Comparison of ENCODE assay signal across 12 cellular contexts in genomic region chr19:35029275-35029736, GRCh38. TPM values are rescaled to one million over a fixed set of nuclear protein-coding genes. Genes with fewer than 3 reads are reported as not detected.
DNase-seq lines count a peak whose midpoint lies in the region; ATAC-seq, FAIRE-seq and TF ChIP-seq lines count a peak whose summit lies in the region.
"Not testable (repeated sequence)": the region's sequence is repeated elsewhere in the genome, so short reads cannot be mapped to it uniquely, and the experiment has no call there.
"Had no signal": no experiment of that assay in that cellular context is flagged by ENCODE, and none has a peak within 500 bp of the region (broad histone marks: within the 10 kb centered on the region; RNA-seq: fewer than 3 reads in every experiment).

No MANE protein-coding gene starts in this region.

- not testable (repeated sequence) for ATAC-seq in A549; DND-41 (ENCODE audit: insufficient read depth, low read depth); K562; stimulated activated naive B cell treated with anti-CD40 and anti-IgM and Interleukin-4, amounts not matched to agents 10 μg/mL and 1 μg/mL and 100 μg/mL, for 72 hours (replicated peaks)

- peaks cover 26% of the 10 kb centered on the region for H3K27me3 Mint-ChIP-seq in T-helper 1 cell treated with Interleukin-12 subunit alpha and Interleukin-12 subunit beta and Interleukin-4 antibody, amounts not matched to agents 30 μg/mL and 1 μg/mL, for 36 hours (ENCODE audit: low read depth)
- peaks cover 19% of the 10 kb centered on the region for H3K27me3 Mint-ChIP-seq in activated T-helper 1 cell treated with anti-CD3 and anti-CD28 coated beads, Interleukin-12 subunit alpha, Interleukin-12 subunit beta, Interleukin-2, Interleukin-4 antibody, amounts not matched to agents 30 ng/mL and 10 ng/mL and 1 ng/mL, durations not matched to agents 14 hours and 24 hours and 36 hours (ENCODE audit: insufficient read depth)
- peaks cover 51% of the 10 kb centered on the region for H3K27me3 Mint-ChIP-seq in nephron (ENCODE audit: low read depth)
- peaks cover 30 to 42% of the 10 kb centered on the region in 2 donors for H3K27me3 Mint-ChIP-seq in stimulated activated naive B cell treated with anti-CD40 and anti-IgM and Interleukin-4, amounts not matched to agents 10 μg/mL and 1 μg/mL and 100 μg/mL, for 72 hours

- not testable (repeated sequence) for H3K9me3 Mint-ChIP-seq in T-helper 1 cell treated with Interleukin-12 subunit alpha and Interleukin-12 subunit beta and Interleukin-4 antibody, amounts not matched to agents 30 μg/mL and 1 μg/mL, for 36 hours; activated T-helper 1 cell treated with anti-CD3 and anti-CD28 coated beads, Interleukin-12 subunit alpha, Interleukin-12 subunit beta, Interleukin-2, Interleukin-4 antibody, amounts not matched to agents 30 ng/mL and 10 ng/mL and 1 ng/mL, durations not matched to agents 14 hours and 24 hours and 36 hours; nephron; stimulated activated naive B cell treated with anti-CD40 and anti-IgM and Interleukin-4, amounts not matched to agents 10 μg/mL and 1 μg/mL and 100 μg/mL, for 72 hours

- not testable (repeated sequence) for H3K27ac Mint-ChIP-seq in T-helper 1 cell treated with Interleukin-12 subunit alpha and Interleukin-12 subunit beta and Interleukin-4 antibody, amounts not matched to agents 30 μg/mL and 1 μg/mL, for 36 hours; activated T-helper 1 cell treated with anti-CD3 and anti-CD28 coated beads, Interleukin-12 subunit alpha, Interleukin-12 subunit beta, Interleukin-2, Interleukin-4 antibody, amounts not matched to agents 30 ng/mL and 10 ng/mL and 1 ng/mL, durations not matched to agents 14 hours and 24 hours and 36 hours; nephron
- peak overlapping the region; percentile 20 for H3K27ac Mint-ChIP-seq in stimulated activated naive B cell treated with anti-CD40 and anti-IgM and Interleukin-4, amounts not matched to agents 10 μg/mL and 1 μg/mL and 100 μg/mL, for 72 hours

- H3K9me1 ChIP-seq in K562 (ENCODE audit: control insufficient read depth, insufficient read depth, low read length) = not testable (repeated sequence)

- not testable (repeated sequence) for TF ChIP-seq RAD21 in A549 (conservative IDR thresholded peaks at IDR 0.05 in 1 of 2, IDR thresholded peaks at IDR 0.05 in 1 of 2); K562 (CRISPR knock-in tag; conservative IDR thresholded peaks at IDR 0.05 in 1 of 2, IDR thresholded peaks at IDR 0.05 in 1 of 2)

- not testable (repeated sequence) for TF ChIP-seq EP300 in A549 (IDR thresholded peaks at IDR 0.05); K562 (IDR thresholded peaks at IDR 0.05; ENCODE audit: low read length)

- H2AFZ ChIP-seq in DND-41 (ENCODE audit: low read depth, low read length); K562 (ENCODE audit: low read depth, low read length); hepatocyte: not testable (repeated sequence)

- peaks cover 16% of the 10 kb centered on the region for H3K27me3 ChIP-seq in DND-41 (ENCODE audit: insufficient read depth, low read length, poor library complexity)
- peaks cover 2 to 17% of the 10 kb centered on the region in 2 experiments; a peak in 1 of 5 replicates for H3K27me3 ChIP-seq in K562 (ENCODE audit: control insufficient read depth in 2 of 2, insufficient read depth in 2 of 2, low read length in 2 of 2)
- peaks cover 28% of the 10 kb centered on the region for H3K27me3 ChIP-seq in hepatocyte

- POLR2A ChIA-PET in A549 (lab: Yijun Ruan, JAX) = interaction anchor here (1.5 to 5.3 kb wide), 3 partner anchors 12 to 28 kb away, joined by 4 to 45 read pairs (median 8); no protein-coding TSS in a partner anchor
- POLR2A ChIA-PET in K562 (lab: Yijun Ruan, JAX) = not testable (repeated sequence)

- not testable (repeated sequence) for TF ChIP-seq CTCF in A549 (IDR thresholded peaks at IDR 0.05); DND-41 (IDR thresholded peaks at IDR 0.05; ENCODE audit: borderline replicate concordance, extremely low read depth, low read length, poor library complexity, severe bottlenecking); K562 (IDR thresholded peaks at IDR 0.05 in 2 of 3, conservative IDR thresholded peaks at IDR 0.05 in 1 of 3; ENCODE audit: insufficient read depth in 2 of 3, low read depth in 1 of 3, low read length in 3 of 3); hepatocyte (IDR thresholded peaks at IDR 0.05; ENCODE audit: poor library complexity); nephron (IDR thresholded peaks at IDR 0.05; ENCODE audit: unreplicated experiment in 3 of 3)

- peak overlapping the region; percentile 73 for H3K4me3 ChIP-seq in A549
- not testable (repeated sequence) for H3K4me3 ChIP-seq in DND-41 (ENCODE audit: low read depth in 1 of 2, low read length in 2 of 2); K562; hepatocyte

- intact Hi-C loops in activated T-helper 1 cell treated with anti-CD3 and anti-CD28 coated beads, Interleukin-12 subunit alpha, Interleukin-12 subunit beta, Interleukin-2, Interleukin-4 antibody, amounts not matched to agents 30 ng/mL and 10 ng/mL and 1 ng/mL, durations not matched to agents 14 hours and 24 hours and 36 hours (cut with micrococcal nuclease); K562 (cut with micrococcal nuclease): not testable (repeated sequence)

- not testable (repeated sequence) for BruUV-seq in K562 (replicated peaks; lab: Mats Ljungman, UMichigan)

- H4K20me1 ChIP-seq in DND-41 (ENCODE audit: insufficient read depth, low read length) = peaks cover 30% of the 10 kb centered on the region
- H4K20me1 ChIP-seq in K562 (replicated peaks; ENCODE audit: control insufficient read depth, insufficient read depth, low read length); hepatocyte (ENCODE audit: insufficient read depth, poor library complexity, severe bottlenecking): not testable (repeated sequence)

- peak overlapping the region; percentile 58 for H3K4me3 Mint-ChIP-seq in T-helper 1 cell treated with Interleukin-12 subunit alpha and Interleukin-12 subunit beta and Interleukin-4 antibody, amounts not matched to agents 30 μg/mL and 1 μg/mL, for 36 hours
- peak overlapping the region; percentile 33 for H3K4me3 Mint-ChIP-seq in activated T-helper 1 cell treated with anti-CD3 and anti-CD28 coated beads, Interleukin-12 subunit alpha, Interleukin-12 subunit beta, Interleukin-2, Interleukin-4 antibody, amounts not matched to agents 30 ng/mL and 10 ng/mL and 1 ng/mL, durations not matched to agents 14 hours and 24 hours and 36 hours
- peak overlapping the region; percentile 68 to 78 (median 72) for H3K4me3 Mint-ChIP-seq in nephron
- peak overlapping the region; percentile 62 to 68 for H3K4me3 Mint-ChIP-seq in stimulated activated naive B cell treated with anti-CD40 and anti-IgM and Interleukin-4, amounts not matched to agents 10 μg/mL and 1 μg/mL and 100 μg/mL, for 72 hours

- CTCF ChIA-PET in A549 (lab: Yijun Ruan, JAX) = interaction anchor here (0.8 to 48.0 kb wide), 4 partner anchors 8 to 40 kb away, joined by 3 to 1860 read pairs (median 95); partner anchors contain the start of genes GRAMD1A and ZNF792
- CTCF ChIA-PET in K562 (lab: Yijun Ruan, JAX; ENCODE audit: low intra/inter-chr PET ratio) = not testable (repeated sequence)

- not testable (repeated sequence) for DNase-seq in A549 (ENCODE audit: low read depth in 1 of 2, low spot score in 1 of 2); DND-41; activated T-helper 1 cell treated with anti-CD3 and anti-CD28 coated beads, Interleukin-12 subunit alpha, Interleukin-12 subunit beta, Interleukin-2, Interleukin-4 antibody, amounts not matched to agents 30 ng/mL and 10 ng/mL and 1 ng/mL, durations not matched to agents 14 hours and 24 hours and 36 hours (ENCODE audit: low spot score); K562 (ENCODE audit: extremely low read depth in 1 of 4, low spot score in 3 of 4); hepatocyte (ENCODE audit: low spot score); stimulated activated naive B cell treated with anti-CD40 and anti-IgM and Interleukin-4, amounts not matched to agents 10 μg/mL and 1 μg/mL and 100 μg/mL, for 72 hours

- H3K4me2 ChIP-seq in A549 (peak overlapping the region; percentile 96), DND-41 (ENCODE audit: insufficient read depth, low read length) (peak overlapping the region; percentile 61; the same call in 1 of the 2 replicates), hepatocyte (peak overlapping the region; percentile 95)
- not testable (repeated sequence) for H3K4me2 ChIP-seq in K562 (ENCODE audit: insufficient read depth, low read length)

- H3K27ac ChIP-seq in A549 = peak overlapping the region; percentile 77 to 91
- H3K27ac ChIP-seq in DND-41 (ENCODE audit: low read length); K562 (ENCODE audit: extremely low read depth, low read depth, low read length); hepatocyte: not testable (repeated sequence)

- not testable (repeated sequence) for TF ChIP-seq POLR2A in A549 (IDR thresholded peaks at IDR 0.05; ENCODE audit: low read length); K562 (conservative IDR thresholded peaks at IDR 0.05)

- not testable (repeated sequence) for H3K4me1 Mint-ChIP-seq in T-helper 1 cell treated with Interleukin-12 subunit alpha and Interleukin-12 subunit beta and Interleukin-4 antibody, amounts not matched to agents 30 μg/mL and 1 μg/mL, for 36 hours (ENCODE audit: low read depth); activated T-helper 1 cell treated with anti-CD3 and anti-CD28 coated beads, Interleukin-12 subunit alpha, Interleukin-12 subunit beta, Interleukin-2, Interleukin-4 antibody, amounts not matched to agents 30 ng/mL and 10 ng/mL and 1 ng/mL, durations not matched to agents 14 hours and 24 hours and 36 hours (ENCODE audit: low read depth); nephron; stimulated activated naive B cell treated with anti-CD40 and anti-IgM and Interleukin-4, amounts not matched to agents 10 μg/mL and 1 μg/mL and 100 μg/mL, for 72 hours

- in situ Hi-C loops in K562 (cut with MboI) = not testable (repeated sequence)

- H3K36me3 Mint-ChIP-seq in T-helper 1 cell treated with Interleukin-12 subunit alpha and Interleukin-12 subunit beta and Interleukin-4 antibody, amounts not matched to agents 30 μg/mL and 1 μg/mL, for 36 hours (ENCODE audit: low read depth) = not testable (repeated sequence)
- H3K36me3 Mint-ChIP-seq in activated T-helper 1 cell treated with anti-CD3 and anti-CD28 coated beads, Interleukin-12 subunit alpha, Interleukin-12 subunit beta, Interleukin-2, Interleukin-4 antibody, amounts not matched to agents 30 ng/mL and 10 ng/mL and 1 ng/mL, durations not matched to agents 14 hours and 24 hours and 36 hours (ENCODE audit: low read depth) = peaks cover 19% of the 10 kb centered on the region
- H3K36me3 Mint-ChIP-seq in nephron (ENCODE audit: low read depth) = peaks cover 27% of the 10 kb centered on the region
- H3K36me3 Mint-ChIP-seq in stimulated activated naive B cell treated with anti-CD40 and anti-IgM and Interleukin-4, amounts not matched to agents 10 μg/mL and 1 μg/mL and 100 μg/mL, for 72 hours = peaks cover 24 to 30% of the 10 kb centered on the region in 2 donors

- H3K79me2 ChIP-seq in DND-41 (ENCODE audit: insufficient read depth, low read length); K562 (ENCODE audit: control insufficient read depth, insufficient read depth, low read length); hepatocyte: not testable (repeated sequence)

- not testable (repeated sequence) for H3K9me3 ChIP-seq in A549; DND-41 (ENCODE audit: insufficient read depth, low read length, severe bottlenecking); K562 (replicated peaks; ENCODE audit: control insufficient read depth, insufficient read depth, low read depth, low read length); hepatocyte (ENCODE audit: low read depth)

- H3K9ac ChIP-seq in DND-41 (ENCODE audit: low read depth, low read length); K562 (ENCODE audit: insufficient read depth in 1 of 2, low read depth in 2 of 2, low read length in 2 of 2): not testable (repeated sequence)

- peak; percentile 78 for FAIRE-seq in A549 (lab: Jason Lieb, UNC)
- FAIRE-seq in K562 (lab: Jason Lieb, UNC) = not testable (repeated sequence)

- peaks cover 41% of the 10 kb centered on the region for H3K36me3 ChIP-seq in DND-41 (ENCODE audit: insufficient read depth, low read length)
- H3K36me3 ChIP-seq in K562 (ENCODE audit: control insufficient read depth, insufficient read depth, low read length) = peaks cover 38% of the 10 kb centered on the region
- H3K36me3 ChIP-seq in hepatocyte (replicated peaks; ENCODE audit: insufficient read depth, low read depth) = not testable (repeated sequence)

- H3K9me2 ChIP-seq in hepatocyte (replicated peaks; ENCODE audit: insufficient read depth) = not testable (repeated sequence)

- H3K4me1 ChIP-seq in A549 (peaks cover 12% of the 10 kb centered on the region), K562 (replicated peaks in 1 of 2; ENCODE audit: control insufficient read depth in 2 of 2, insufficient read depth in 2 of 2, low read length in 2 of 2) (peaks cover 0 to 25% of the 10 kb centered on the region in 2 experiments; a peak in 4 of 5 replicates)
- H3K4me1 ChIP-seq in DND-41 (ENCODE audit: insufficient read depth, low read length); hepatocyte (ENCODE audit: insufficient read depth): not testable (repeated sequence)

- 67% methylated on average over 11 of the region's 11 CpGs for WGBS in A549 (ENCODE audit: missing lambda C conversion rate)
- WGBS in K562 (ENCODE audit: insufficient coverage, low coverage, missing lambda C conversion rate) = 80% methylated on average over 7 of the region's 11 CpGs
- WGBS in hepatocyte (ENCODE audit: low lambda C conversion rate, missing lambda C conversion rate) = 71% methylated on average over 11 of the region's 11 CpGs

RNA-seq across cellular contexts. Expression of gene SCN1B, which starts 1.0 kb away (rescaled TPM):
- 11.0 and 12.8 TPM in 2 replicates for polyA plus RNA-seq in A549 (2011; rRNA removed)
- 14.1 and 15.1 TPM in 2 replicates for polyA plus RNA-seq in A549 (2012; cell fraction: cytosol; rRNA removed)
- polyA plus RNA-seq in A549 (2012; cell fraction: nucleus; rRNA removed) = 21.3 and 22.5 TPM in 2 replicates
- polyA plus RNA-seq in A549 (2017; fragmentation: RNase III; extraction: RNeasy Plus Mini Kit Qiagen cat#74134 plus additional on column Dnase treatment) = 10.3 to 11.4 TPM (median 11.3 TPM) in 3 replicates
- 7.9 and 12.7 TPM in 2 replicates for polyA minus RNA-seq in A549 (2011; rRNA and poly(A)+ RNA removed)
- 1.1 and 1.2 TPM in 2 replicates for total RNA-seq in activated T-helper 1 cell treated with anti-CD3 and anti-CD28 coated beads, Interleukin-12 subunit alpha, Interleukin-12 subunit beta, Interleukin-2, Interleukin-4 antibody, amounts not matched to agents 30 ng/mL and 10 ng/mL and 1 ng/mL, durations not matched to agents 14 hours and 24 hours and 36 hours
- 6.3 and 14.6 TPM in 2 replicates for total RNA-seq in K562 (2011; cell fraction: chromatin; rRNA removed; ENCODE audit: low replicate concordance)
- 7.7 and 7.9 TPM in 2 replicates for total RNA-seq in K562 (2011; cell fraction: nucleolus; rRNA removed)
- total RNA-seq in K562 (2011; cell fraction: nucleoplasm; rRNA removed) = 8.3 and 13.4 TPM in 2 replicates
- 0.91 and 1.6 TPM in 2 replicates for total RNA-seq in K562 (2014; rRNA removed)
- total RNA-seq in K562 (2014; rRNA removed; fragmentation: Illumina TruSeq; extraction: Trizol) = 0.51 and 0.80 TPM in 2 replicates
- total RNA-seq in K562 (2015; rRNA removed; fragmentation: Illumina TruSeq; extraction: Trizol) = 0.91 and 1.2 TPM in 2 replicates
- 1.8 TPM in 2 replicates for total RNA-seq in K562 (2021)
- polyA plus RNA-seq in K562 (2011; rRNA removed) = 2.5 and 4.2 TPM in 2 replicates
- polyA plus RNA-seq in K562 (2011; cell fraction: cytosol; rRNA removed) = 2.3 and 2.6 TPM in 2 replicates
- polyA plus RNA-seq in K562 (2011; cell fraction: nucleus; rRNA removed) = 9.1 and 10.0 TPM in 2 replicates
- 1.4 and 3.7 TPM in 2 replicates for polyA plus RNA-seq in K562 (2012)
- 0.79 and 1.0 TPM in 2 replicates for polyA plus RNA-seq in K562 (2014; fragmentation: Illumina TruSeq; extraction: Trizol)
- polyA plus RNA-seq in K562 (2014; fragmentation: Nextera tagmentation; extraction: Ambion mirVana) = under 1 TPM; 0.03 to 0.06 TPM
- 1.2 and 2.1 TPM in 2 replicates for polyA plus RNA-seq in K562 (2014; rRNA removed)
- polyA minus RNA-seq in K562 (2011; rRNA and poly(A)+ RNA removed) = 1.1 and 2.6 TPM in 2 replicates
- polyA minus RNA-seq in K562 (2011; cell fraction: cytosol; rRNA and poly(A)+ RNA removed) = 1.2 and 1.5 TPM in 2 replicates
- polyA minus RNA-seq in K562 (2011; cell fraction: nucleus; rRNA and poly(A)+ RNA removed) = 1.6 and 2.2 TPM in 2 replicates
- 0.20 and 0.60 TPM in 2 replicates for total RNA-seq in hepatocyte
- polyA plus RNA-seq in hepatocyte = 2.5 and 3.1 TPM in 2 replicates

RNA-seq across cellular contexts. Expression of gene HPN, which starts 12.2 kb away (rescaled TPM):
- 0.08 and 0.09 TPM in 2 replicates for polyA plus RNA-seq in A549 (2011; rRNA removed)
- 0.04 TPM in 2 replicates for polyA plus RNA-seq in A549 (2012; cell fraction: cytosol; rRNA removed)
- 0.47 and 0.66 TPM in 2 replicates for polyA plus RNA-seq in A549 (2012; cell fraction: nucleus; rRNA removed)
- 0.04 to 0.12 TPM (median 0.06 TPM) in 3 replicates for polyA plus RNA-seq in A549 (2017; fragmentation: RNase III; extraction: RNeasy Plus Mini Kit Qiagen cat#74134 plus additional on column Dnase treatment)
- not detected in 2 replicates for polyA minus RNA-seq in A549 (2011; rRNA and poly(A)+ RNA removed)
- total RNA-seq in activated T-helper 1 cell treated with anti-CD3 and anti-CD28 coated beads, Interleukin-12 subunit alpha, Interleukin-12 subunit beta, Interleukin-2, Interleukin-4 antibody, amounts not matched to agents 30 ng/mL and 10 ng/mL and 1 ng/mL, durations not matched to agents 14 hours and 24 hours and 36 hours = not detected in 2 replicates
- 0.30 and 0.74 TPM in 2 replicates for total RNA-seq in K562 (2011; cell fraction: chromatin; rRNA removed; ENCODE audit: low replicate concordance)
- 0.26 and 0.67 TPM in 2 replicates for total RNA-seq in K562 (2011; cell fraction: nucleolus; rRNA removed)
- 0.59 and 0.99 TPM in 2 replicates for total RNA-seq in K562 (2011; cell fraction: nucleoplasm; rRNA removed)
- total RNA-seq in K562 (2014; rRNA removed) = not detected in 2 replicates
- not detected in 2 replicates for total RNA-seq in K562 (2014; rRNA removed; fragmentation: Illumina TruSeq; extraction: Trizol)
- total RNA-seq in K562 (2015; rRNA removed; fragmentation: Illumina TruSeq; extraction: Trizol) = 0.15 TPM in 1 of 2 replicates, not detected in the other
- total RNA-seq in K562 (2021) = 0.20 and 0.36 TPM in 2 replicates
- 0.10 and 0.11 TPM in 2 replicates for polyA plus RNA-seq in K562 (2011; rRNA removed)
- 0.09 and 0.12 TPM in 2 replicates for polyA plus RNA-seq in K562 (2011; cell fraction: cytosol; rRNA removed)
- 0.63 and 1.3 TPM in 2 replicates for polyA plus RNA-seq in K562 (2011; cell fraction: nucleus; rRNA removed)
- 0.10 and 1.7 TPM in 2 replicates for polyA plus RNA-seq in K562 (2012)
- polyA plus RNA-seq in K562 (2014; fragmentation: Illumina TruSeq; extraction: Trizol) = not detected in 2 replicates
- not detected for polyA plus RNA-seq in K562 (2014; fragmentation: Nextera tagmentation; extraction: Ambion mirVana)
- not detected in 2 replicates for polyA plus RNA-seq in K562 (2014; rRNA removed)
- not detected in 2 replicates for polyA minus RNA-seq in K562 (2011; rRNA and poly(A)+ RNA removed)
- polyA minus RNA-seq in K562 (2011; cell fraction: cytosol; rRNA and poly(A)+ RNA removed) = not detected in 2 replicates
- polyA minus RNA-seq in K562 (2011; cell fraction: nucleus; rRNA and poly(A)+ RNA removed) = 0.27 and 0.56 TPM in 2 replicates
- total RNA-seq in hepatocyte = 150 and 162 TPM in 2 replicates
- polyA plus RNA-seq in hepatocyte = 206 and 241 TPM in 2 replicates
- total RNA-seq: activated CD8-positive, alpha-beta T cell treated with anti-CD3 and anti-CD28 coated beads, Interleukin-2, amount 10 ng/mL, durations not matched to agents 7 days and 5 days; dermis microvascular lymphatic vessel endothelial cell; endothelial cell of umbilical vein; frontal cortex had no signal

RNA-seq across cellular contexts. Expression of gene GRAMD1A, which starts 29.2 kb away (rescaled TPM):
- polyA plus RNA-seq in A549 (2011; rRNA removed) (184 and 221 TPM in 2 replicates), A549 (2017; fragmentation: RNase III; extraction: RNeasy Plus Mini Kit Qiagen cat#74134 plus additional on column Dnase treatment) (104 to 131 TPM (median 128 TPM) in 3 replicates), K562 (2011; rRNA removed) (39.4 and 54.3 TPM in 2 replicates), K562 (2014; fragmentation: Illumina TruSeq; extraction: Trizol) (38.5 and 54.1 TPM in 2 replicates), K562 (2014; fragmentation: Nextera tagmentation; extraction: Ambion mirVana) (1 to 10 TPM; 1.4 to 1.7 TPM), K562 (2014; rRNA removed) (61.7 and 63.8 TPM in 2 replicates), hepatocyte (80.2 and 92.4 TPM in 2 replicates)
- 170 and 209 TPM in 2 replicates for polyA plus RNA-seq in A549 (2012; cell fraction: cytosol; rRNA removed)
- 411 and 413 TPM in 2 replicates for polyA plus RNA-seq in A549 (2012; cell fraction: nucleus; rRNA removed)
- polyA minus RNA-seq in A549 (2011; rRNA and poly(A)+ RNA removed) = 237 and 239 TPM in 2 replicates
- 176 and 189 TPM in 2 replicates for total RNA-seq in activated T-helper 1 cell treated with anti-CD3 and anti-CD28 coated beads, Interleukin-12 subunit alpha, Interleukin-12 subunit beta, Interleukin-2, Interleukin-4 antibody, amounts not matched to agents 30 ng/mL and 10 ng/mL and 1 ng/mL, durations not matched to agents 14 hours and 24 hours and 36 hours
- 167 and 288 TPM in 2 replicates for total RNA-seq in K562 (2011; cell fraction: chromatin; rRNA removed; ENCODE audit: low replicate concordance)
- total RNA-seq in K562 (2011; cell fraction: nucleolus; rRNA removed) = 130 and 133 TPM in 2 replicates
- total RNA-seq in K562 (2011; cell fraction: nucleoplasm; rRNA removed) = 132 and 192 TPM in 2 replicates
- total RNA-seq in K562 (2014; rRNA removed) (41.8 and 47.0 TPM in 2 replicates), K562 (2014; rRNA removed; fragmentation: Illumina TruSeq; extraction: Trizol) (13.9 and 16.4 TPM in 2 replicates), K562 (2015; rRNA removed; fragmentation: Illumina TruSeq; extraction: Trizol) (19.4 and 20.5 TPM in 2 replicates), K562 (2021) (58.7 and 62.5 TPM in 2 replicates), hepatocyte (34.8 and 35.4 TPM in 2 replicates)
- 51.1 and 57.8 TPM in 2 replicates for polyA plus RNA-seq in K562 (2011; cell fraction: cytosol; rRNA removed)
- polyA plus RNA-seq in K562 (2011; cell fraction: nucleus; rRNA removed) = 131 and 183 TPM in 2 replicates
- polyA plus RNA-seq in K562 (2012) = 35.7 and 68.6 TPM in 2 replicates
- 41.4 and 44.4 TPM in 2 replicates for polyA minus RNA-seq in K562 (2011; rRNA and poly(A)+ RNA removed)
- 39.7 and 39.8 TPM in 2 replicates for polyA minus RNA-seq in K562 (2011; cell fraction: cytosol; rRNA and poly(A)+ RNA removed)
- polyA minus RNA-seq in K562 (2011; cell fraction: nucleus; rRNA and poly(A)+ RNA removed) = 31.2 and 45.4 TPM in 2 replicates

Comparison
In these comparisons a context has a peak if more than half of its experiments do, and no peak if none do; other contexts are left out.
1. RNA of gene HPN, which starts 12.2 kb away (total RNA-seq): 150 to 162 TPM in hepatocyte; 0.15 to 0.99 TPM in K562 and not detected in activated T-helper 1 cell treated with anti-CD3 and anti-CD28 coated beads, Interleukin-12 subunit alpha, Interleukin-12 subunit beta, Interleukin-2, Interleukin-4 antibody, amounts not matched to agents 30 ng/mL and 10 ng/mL and 1 ng/mL, durations not matched to agents 14 hours and 24 hours and 36 hours; every median in the first group is over 10 times any median in the second.
2. Peak in every context shown above with its lines, with median percentiles within 50 percentile points of each other: H3K4me3 Mint-ChIP-seq.